ENCODE assay signal across 19 cellular contexts in genomic region chr2:226618875-226619605, GRCh38.
A peak's percentile ranks its signal among the peaks of the same experiment; 100 is the strongest.
DNase-seq lines count a peak whose midpoint lies in the region; ATAC-seq, FAIRE-seq and TF ChIP-seq lines count a peak whose summit lies in the region.
"Had no signal": no experiment of that assay in that cellular context is flagged by ENCODE, and none has a peak within 500 bp of the region (broad histone marks: within the 10 kb centered on the region; RNA-seq: fewer than 3 reads in every experiment).

No MANE protein-coding gene starts in this region.

- no peaks in the 10 kb centered on the region for H3K9me1 ChIP-seq in K562 (ENCODE audit: control insufficient read depth, insufficient read depth, low read length)

- H3K9me3 ChIP-seq in K562 (replicated peaks; ENCODE audit: control insufficient read depth, insufficient read depth, low read depth, low read length) (no peaks in the 10 kb centered on the region), upper lobe of left lung (no peaks in the 10 kb centered on the region)
- H3K9me3 ChIP-seq: gastrocnemius medialis, psoas muscle had no signal

- TF ChIP-seq RAD21 in K562 (CRISPR knock-in tag; conservative IDR thresholded peaks at IDR 0.05 in 1 of 2, IDR thresholded peaks at IDR 0.05 in 1 of 2): no peak

- DNase-seq in AG09319 (ENCODE audit: extremely low read depth, low read depth): peak; percentile 60
- peak; percentile 90 for DNase-seq in HT-29 (ENCODE audit: low spot score)
- DNase-seq in K562 (ENCODE audit: extremely low read depth in 1 of 4, low spot score in 3 of 4): no peak
- DNase-seq in kidney tubule cell (ENCODE audit: low spot score): peak; percentile 40
- no peak for DNase-seq in upper lobe of left lung
- no peak for DNase-seq in occipital lobe (lab: John Stamatoyannopoulos, UW)
- no peak for DNase-seq in lower leg skin (ENCODE audit: low spot score in 2 of 2)
- DNase-seq: activated CD4-positive, alpha-beta T cell treated with anti-CD3 and anti-CD28 coated beads for 36 hours; activated naive CD8-positive, alpha-beta T cell treated with anti-CD3 and anti-CD28 coated beads, Interleukin-2, amount 50 U/mL, for 24 hours; activated T-cell treated with anti-CD3 and anti-CD28 coated beads for 4 hours; cortex of kidney; DMS53; gastrocnemius medialis; immature natural killer cell; NCI-H1092; NCI-H526 treated with DMSO at 0.1 percent for 48 hours; psoas muscle; T-helper 17 cell had no signal

- no peak overlapping the region for H3K4me2 ChIP-seq in K562 (ENCODE audit: insufficient read depth, low read length)

- no peak for ATAC-seq in K562
- no peak for ATAC-seq in upper lobe of left lung (ENCODE audit: low FRiP score in 2 of 2)
- ATAC-seq in esophagus mucosa: no peak
- ATAC-seq: activated CD4-positive, alpha-beta T cell treated with anti-CD3 and anti-CD28 coated beads for 36 hours; activated naive CD8-positive, alpha-beta T cell treated with anti-CD3 and anti-CD28 coated beads, Interleukin-2, amount 50 U/mL, for 24 hours; gastrocnemius medialis; psoas muscle; T-helper 17 cell had no signal

- TF ChIP-seq EP300 in K562 (IDR thresholded peaks at IDR 0.05; ENCODE audit: low read length): no peak
- no peak for TF ChIP-seq EP300 in upper lobe of left lung (IDR thresholded peaks at IDR 0.05)

- 0 out of 2 replicates have a peak overlapping the region, but pooled peaks have one; percentile 16 for H2AFZ ChIP-seq in K562 (ENCODE audit: low read depth, low read length)

- no peaks in the 10 kb centered on the region for H3K79me2 ChIP-seq in K562 (ENCODE audit: control insufficient read depth, insufficient read depth, low read length)

- intact Hi-C loops in K562 (cut with micrococcal nuclease) (no loop called here), lower leg skin (cut with DNase I; ENCODE audit: low total_unique reads) (no loop called here)

- no peak overlapping the region for H3K9ac ChIP-seq in K562 (ENCODE audit: insufficient read depth in 1 of 2, low read depth in 2 of 2, low read length in 2 of 2)

- TF ChIP-seq CTCF in AG09319 (IDR thresholded peaks at IDR 0.05; ENCODE audit: low read depth, low read length): no peak
- no peak for TF ChIP-seq CTCF in K562 (IDR thresholded peaks at IDR 0.05 in 2 of 3, conservative IDR thresholded peaks at IDR 0.05 in 1 of 3; ENCODE audit: insufficient read depth in 2 of 3, low read depth in 1 of 3, low read length in 3 of 3)
- no peak for TF ChIP-seq CTCF in upper lobe of left lung (IDR thresholded peaks at IDR 0.05)
- no peak for TF ChIP-seq CTCF in lower leg skin (IDR thresholded peaks at IDR 0.05)

- FAIRE-seq in K562 (lab: Jason Lieb, UNC): no peak

- H4K20me1 ChIP-seq in K562 (replicated peaks; ENCODE audit: control insufficient read depth, insufficient read depth, low read length): no peaks in the 10 kb centered on the region

- no peaks in the 10 kb centered on the region for H3K27me3 ChIP-seq in K562 (ENCODE audit: control insufficient read depth in 2 of 2, insufficient read depth in 2 of 2, low read length in 2 of 2)
- H3K27me3 ChIP-seq in upper lobe of left lung: no peaks in the 10 kb centered on the region
- H3K27me3 ChIP-seq: gastrocnemius medialis had no signal

- POLR2A ChIA-PET in K562 (lab: Yijun Ruan, JAX): no interaction called here

- in situ Hi-C loops in K562 (cut with MboI): no loop called here

- CTCF ChIA-PET in K562 (lab: Yijun Ruan, JAX; ENCODE audit: low intra/inter-chr PET ratio): no interaction called here

- TF ChIP-seq POLR2A in K562 (conservative IDR thresholded peaks at IDR 0.05) (no peak), upper lobe of left lung (IDR thresholded peaks at IDR 0.05) (no peak), lower leg skin (IDR thresholded peaks at IDR 0.05) (no peak)

- H3K4me3 ChIP-seq in K562 (no peak overlapping the region), upper lobe of left lung (no peak overlapping the region), lower leg skin (ENCODE audit: low read depth, poor library complexity, severe bottlenecking) (no peak overlapping the region)
- H3K4me3 ChIP-seq: gastrocnemius medialis, psoas muscle had no signal

- H3K36me3 ChIP-seq in K562 (ENCODE audit: control insufficient read depth, insufficient read depth, low read length): no peaks in the 10 kb centered on the region
- no peaks in the 10 kb centered on the region for H3K36me3 ChIP-seq in upper lobe of left lung
- H3K36me3 ChIP-seq: gastrocnemius medialis had no signal

- no peaks in the 10 kb centered on the region; a peak in 1 of 5 replicates for H3K4me1 ChIP-seq in K562 (replicated peaks in 1 of 2; ENCODE audit: control insufficient read depth in 2 of 2, insufficient read depth in 2 of 2, low read length in 2 of 2)
- H3K4me1 ChIP-seq in upper lobe of left lung: peaks cover 0 to 7% (median 1%) of the 10 kb centered on the region in 4 donors

- WGBS in K562 (ENCODE audit: insufficient coverage, low coverage, missing lambda C conversion rate): 0% methylated on average over 1 of the region's 2 CpGs
- WGBS in upper lobe of left lung, 2 donors: 48 to 53% methylated on average over 2 of the region's 2 CpGs
- 53 to 56% methylated on average over 2 of the region's 2 CpGs for WGBS in lower leg skin, 2 donors

- H3K27ac ChIP-seq in K562 (ENCODE audit: extremely low read depth, low read depth, low read length) (no peak overlapping the region), upper lobe of left lung (no peak overlapping the region)
- H3K27ac ChIP-seq: gastrocnemius medialis, psoas muscle had no signal

- BruUV-seq in K562 (replicated peaks; lab: Mats Ljungman, UMichigan): no TSS peak

TF ChIP-seq in K562, 482 proteins besides CTCF, POLR2A, EP300 and RAD21:
- TF ChIP-seq NONO (IDR thresholded peaks at IDR 0.05; ENCODE audit: low read depth in 2 of 2, low read length in 1 of 2) (no peak), FOXK1 (CRISPR knock-in tag; IDR thresholded peaks at IDR 0.05; ENCODE audit: borderline replicate concordance) (no peak)
TF ChIP-seq in K562: peak in this region for 0.

Comparison
In these comparisons a context has a peak if more than half of its experiments do, and no peak if none do; other contexts are left out.
1. DNase-seq: peak in AG09319 (single experiment), HT-29 (single experiment) and kidney tubule cell (single experiment); none in K562 (0 of 4), upper lobe of left lung (0 of 2), occipital lobe (single experiment) and lower leg skin (0 of 2).